ENCODE assay signal across 9 cellular contexts in genomic region chr7:50661345-50662058, GRCh38.
A peak's percentile ranks its signal among the peaks of the same experiment; 100 is the strongest.
DNase-seq lines count a peak whose midpoint lies in the region; ATAC-seq and TF ChIP-seq lines count a peak whose summit lies in the region.
"Had no signal": no experiment of that assay in that cellular context is flagged by ENCODE, and none has a peak within 500 bp of the region (broad histone marks: within the 10 kb centered on the region; RNA-seq: fewer than 3 reads in every experiment).

No MANE protein-coding gene starts in this region.

- CTCF ChIA-PET in activated B cell treated with CpG ODN at 0.5 μM for 24 hours (lab: Charles Lee): no interaction called here

- peak overlapping the region; percentile 36 for H3K4me3 Mint-ChIP-seq in activated B cell treated with CpG ODN at 0.5 μM for 24 hours

- H3K27ac Mint-ChIP-seq in activated B cell treated with CpG ODN at 0.5 μM for 24 hours: peak overlapping the region; percentile 46

- no peaks in the 10 kb centered on the region for H3K36me3 Mint-ChIP-seq in activated B cell treated with CpG ODN at 0.5 μM for 24 hours (ENCODE audit: low read depth)

- ATAC-seq in HG03066 (IDR thresholded peaks at IDR 0.05; ENCODE audit: low read depth, unreplicated experiment) (peak; percentile 44), activated B cell treated with CpG ODN at 0.5 μM for 24 hours (ENCODE audit: low read depth) (peak; percentile 49)

- POLR2A ChIA-PET in activated B cell treated with CpG ODN at 0.5 μM for 24 hours (lab: Charles Lee): no interaction called here

- H3K4me1 Mint-ChIP-seq in activated B cell treated with CpG ODN at 0.5 μM for 24 hours: peaks cover 52% of the 10 kb centered on the region

- no peaks in the 10 kb centered on the region for H3K27me3 Mint-ChIP-seq in activated B cell treated with CpG ODN at 0.5 μM for 24 hours

- peak; percentile 14 to 18 for DNase-seq in stimulated activated CD4-positive, alpha-beta T cell treated with anti-CD3 and anti-CD28 coated beads, Interleukin-2, amount 100 ng/mL, for 24 hours
- no peak for DNase-seq in stimulated activated CD4-positive, alpha-beta T cell treated with anti-CD3 and anti-CD28 coated beads, Interleukin-4, amount 100 ng/mL, for 1 hour
- DNase-seq in activated B cell treated with CpG ODN at 0.5 μM for 24 hours (no peak), globus pallidus (ENCODE audit: low spot score) (no peak), NCI-H748 treated with DMSO at 0.1 percent for 48 hours (lab: John Stamatoyannopoulos, UW) (no peak), NCI-H1105 treated with DMSO at 0.1 percent for 48 hours (lab: John Stamatoyannopoulos, UW) (no peak), NCI-H1092 (lab: John Stamatoyannopoulos, UW) (no peak)
- DNase-seq: DND-41 had no signal

- no peaks in the 10 kb centered on the region for H3K9me3 Mint-ChIP-seq in activated B cell treated with CpG ODN at 0.5 μM for 24 hours

- TF ChIP-seq CTCF in activated B cell treated with CpG ODN at 0.5 μM for 24 hours (IDR thresholded peaks at IDR 0.05): no peak

- intact Hi-C loops in activated B cell treated with CpG ODN at 0.5 μM for 24 hours (cut with micrococcal nuclease): no loop called here

Comparison
In these comparisons a context has a peak if more than half of its experiments do, and no peak if none do; other contexts are left out.
1. DNase-seq: peak in stimulated activated CD4-positive, alpha-beta T cell treated with anti-CD3 and anti-CD28 coated beads, Interleukin-2, amount 100 ng/mL, for 24 hours (2 of 2); none in stimulated activated CD4-positive, alpha-beta T cell treated with anti-CD3 and anti-CD28 coated beads, Interleukin-4, amount 100 ng/mL, for 1 hour (single experiment), activated B cell treated with CpG ODN at 0.5 μM for 24 hours (single experiment), globus pallidus (single experiment), NCI-H748 treated with DMSO at 0.1 percent for 48 hours (single experiment), NCI-H1105 treated with DMSO at 0.1 percent for 48 hours (single experiment) and NCI-H1092 (single experiment).